In the genomic region with DNA sequence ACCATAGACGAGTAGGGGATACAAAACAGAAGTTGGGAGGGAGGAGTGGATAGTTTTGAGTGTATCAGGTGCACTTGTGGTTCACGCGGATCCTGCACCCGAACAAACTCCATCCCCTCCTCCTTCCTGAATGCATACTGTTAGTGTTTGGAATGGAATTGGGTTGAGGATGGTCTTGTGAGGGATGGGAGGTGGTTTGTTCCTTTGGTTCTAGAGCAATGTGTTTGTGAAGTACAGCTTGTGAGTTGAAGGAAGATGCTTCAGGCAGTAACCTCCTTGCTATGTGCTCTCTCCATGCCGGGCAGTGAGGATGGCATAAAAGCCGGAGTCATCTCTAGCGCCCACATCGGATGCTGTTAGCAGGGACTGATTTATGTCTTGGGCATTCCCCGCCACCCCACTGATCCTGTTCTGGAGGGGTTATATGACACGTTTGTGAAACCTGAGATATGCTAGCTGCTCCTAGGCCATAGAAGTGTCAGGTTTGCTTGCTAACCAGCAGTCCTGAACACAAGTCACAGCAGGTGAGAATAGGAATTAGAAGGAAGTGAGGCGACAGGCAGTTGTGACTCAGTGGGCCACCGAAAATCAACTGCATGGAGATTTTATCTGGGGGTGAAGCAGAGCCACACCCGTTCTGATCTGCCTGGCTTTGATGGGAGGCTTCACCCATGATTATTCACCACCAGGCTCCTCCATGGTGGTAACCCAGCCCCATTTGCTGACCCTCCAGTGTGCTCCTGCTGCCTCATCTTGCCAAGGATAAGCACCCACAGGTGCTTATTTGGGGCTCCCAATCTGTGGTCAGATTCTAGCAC, we compare ENCODE assay signal across 8 cellular contexts. TPM values are rescaled to one million over a fixed set of nuclear protein-coding genes. Genes with fewer than 3 reads are reported as not detected.
A peak's percentile ranks its signal among the peaks of the same experiment; 100 is the strongest.
DNase-seq lines count a peak whose midpoint lies in the region; ATAC-seq, FAIRE-seq and TF ChIP-seq lines count a peak whose summit lies in the region.

No MANE protein-coding gene starts in this region.

- no peaks in the 10 kb centered on the region for H3K9me3 Mint-ChIP-seq in T-helper 1 cell treated with Interleukin-12 subunit alpha and Interleukin-12 subunit beta and Interleukin-4 antibody, amounts not matched to agents 30 μg/mL and 1 μg/mL, for 36 hours
- H3K9me3 Mint-ChIP-seq in stimulated activated memory B cell treated with anti-CD40 and anti-IgM and Interleukin-4, amounts not matched to agents 10 μg/mL and 1 μg/mL and 100 μg/mL, for 72 hours, result no peaks in the 10 kb centered on the region

- TF ChIP-seq CTCF in AG04449 (IDR thresholded peaks at IDR 0.05; ENCODE audit: insufficient read depth, low read length, missing control alignments) (no peak), bronchial epithelial cell (IDR thresholded peaks at IDR 0.05; ENCODE audit: insufficient read depth, low read length, severe bottlenecking) (no peak)

- peaks cover 7% of the 10 kb centered on the region for H3K36me3 ChIP-seq in bronchial epithelial cell (ENCODE audit: control insufficient read depth, insufficient read depth, low read length)

- H3K27me3 ChIP-seq in bronchial epithelial cell (ENCODE audit: control insufficient read depth, insufficient read depth, low read length), result no peaks in the 10 kb centered on the region

- peak overlapping the region; percentile 92 for H3K27ac Mint-ChIP-seq in T-helper 1 cell treated with Interleukin-12 subunit alpha and Interleukin-12 subunit beta and Interleukin-4 antibody, amounts not matched to agents 30 μg/mL and 1 μg/mL, for 36 hours
- peak overlapping the region; percentile 21 for H3K27ac Mint-ChIP-seq in stimulated activated memory B cell treated with anti-CD40 and anti-IgM and Interleukin-4, amounts not matched to agents 10 μg/mL and 1 μg/mL and 100 μg/mL, for 72 hours

- POLR2A ChIA-PET in AG04449 (lab: Yijun Ruan, JAX), result no interaction called here

- H3K36me3 Mint-ChIP-seq in T-helper 1 cell treated with Interleukin-12 subunit alpha and Interleukin-12 subunit beta and Interleukin-4 antibody, amounts not matched to agents 30 μg/mL and 1 μg/mL, for 36 hours (ENCODE audit: low read depth), result peaks cover 24% of the 10 kb centered on the region
- peaks cover 7% of the 10 kb centered on the region for H3K36me3 Mint-ChIP-seq in stimulated activated memory B cell treated with anti-CD40 and anti-IgM and Interleukin-4, amounts not matched to agents 10 μg/mL and 1 μg/mL and 100 μg/mL, for 72 hours

- DNase-seq in AG04449 (ENCODE audit: low read depth, low spot score) (no peak), HPDE6-E6E7 (ENCODE audit: extremely low spot score) (peak; percentile 63), bronchial epithelial cell (ENCODE audit: low read depth) (peak; percentile 88), lung microvascular endothelial cell (ENCODE audit: low read depth in 2 of 2) (peak; percentile 55 to 72), hippocampal formation (lab: John Stamatoyannopoulos, UW) (no peak)

- no peak for FAIRE-seq in bronchial epithelial cell (lab: Jason Lieb, UNC)

- no peaks in the 10 kb centered on the region for H3K27me3 Mint-ChIP-seq in T-helper 1 cell treated with Interleukin-12 subunit alpha and Interleukin-12 subunit beta and Interleukin-4 antibody, amounts not matched to agents 30 μg/mL and 1 μg/mL, for 36 hours (ENCODE audit: low read depth)
- H3K27me3 Mint-ChIP-seq in stimulated activated memory B cell treated with anti-CD40 and anti-IgM and Interleukin-4, amounts not matched to agents 10 μg/mL and 1 μg/mL and 100 μg/mL, for 72 hours, result no peaks in the 10 kb centered on the region

- ATAC-seq in stimulated activated memory B cell treated with anti-CD40 and anti-IgM and Interleukin-4, amounts not matched to agents 10 μg/mL and 1 μg/mL and 100 μg/mL, for 72 hours, result peak; percentile 37
- ATAC-seq in GM21526 (IDR thresholded peaks at IDR 0.05; ENCODE audit: low FRiP score, unreplicated experiment), result no peak

- H3K4me1 Mint-ChIP-seq in T-helper 1 cell treated with Interleukin-12 subunit alpha and Interleukin-12 subunit beta and Interleukin-4 antibody, amounts not matched to agents 30 μg/mL and 1 μg/mL, for 36 hours (ENCODE audit: low read depth), result peaks cover 51% of the 10 kb centered on the region
- peaks cover 70% of the 10 kb centered on the region for H3K4me1 Mint-ChIP-seq in stimulated activated memory B cell treated with anti-CD40 and anti-IgM and Interleukin-4, amounts not matched to agents 10 μg/mL and 1 μg/mL and 100 μg/mL, for 72 hours

- peak overlapping the region; percentile 76 for H3K4me3 ChIP-seq in AG04449 (ENCODE audit: low read depth, low read length)
- peak overlapping the region; percentile 71 for H3K4me3 ChIP-seq in bronchial epithelial cell (ENCODE audit: low read depth, low read length)

- peak overlapping the region; percentile 97 for H3K4me3 Mint-ChIP-seq in T-helper 1 cell treated with Interleukin-12 subunit alpha and Interleukin-12 subunit beta and Interleukin-4 antibody, amounts not matched to agents 30 μg/mL and 1 μg/mL, for 36 hours
- peak overlapping the region; percentile 80 for H3K4me3 Mint-ChIP-seq in stimulated activated memory B cell treated with anti-CD40 and anti-IgM and Interleukin-4, amounts not matched to agents 10 μg/mL and 1 μg/mL and 100 μg/mL, for 72 hours

- CTCF ChIA-PET in AG04449 (lab: Yijun Ruan, JAX), result interaction anchor here (0.9 to 27.6 kb wide), 6 partner anchors 8 to 203 kb away, joined by 3 to 953 read pairs (median 6); no protein-coding TSS in a partner anchor

RNA-seq across cellular contexts. Expression of gene BCR, which starts 2.2 kb away (rescaled TPM):
- total RNA-seq in bronchial epithelial cell, result 114 and 118 TPM in 2 replicates
- 97.0 and 129 TPM in 2 replicates for total RNA-seq in lung microvascular endothelial cell

RNA-seq across cellular contexts. Expression of gene RAB36, which starts 37.2 kb away (rescaled TPM):
- 0.26 and 0.77 TPM in 2 replicates for total RNA-seq in bronchial epithelial cell
- total RNA-seq in lung microvascular endothelial cell, result 0.20 and 0.44 TPM in 2 replicates

RNA-seq across cellular contexts. Expression of gene RSPH14, which starts 40.7 kb away (rescaled TPM):
- total RNA-seq in bronchial epithelial cell (not detected in 2 replicates), lung microvascular endothelial cell (not detected in 2 replicates)

Comparison
In these comparisons a context has a peak if more than half of its experiments do, and no peak if none do; other contexts are left out.
1. DNase-seq: peak in HPDE6-E6E7 (single experiment), bronchial epithelial cell (single experiment) and lung microvascular endothelial cell (2 of 2); none in AG04449 (single experiment) and hippocampal formation (0 of 2).